ENCODE assay signal across 19 cellular contexts in genomic region chr10:33183658-33184057, GRCh38.
DNase-seq lines count a peak whose midpoint lies in the region; ATAC-seq and TF ChIP-seq lines count a peak whose summit lies in the region.
"Had no signal": no experiment of that assay in that cellular context is flagged by ENCODE, and none has a peak within 500 bp of the region (broad histone marks: within the 10 kb centered on the region; RNA-seq: fewer than 3 reads in every experiment).

No MANE protein-coding gene starts in this region.

- CTCF ChIA-PET in activated naive CD4-positive, alpha-beta T cell treated with anti-CD3 and anti-CD28 coated beads, Interleukin-2, amount 10 ng/mL, durations not matched to agents 7 days and 5 days (lab: Charles Lee): interaction anchor here (1.9 kb wide), 1 partner anchor 10 kb away, joined by 7 read pairs; no protein-coding TSS in a partner anchor

- peaks cover 8% of the 10 kb centered on the region for H3K27me3 Mint-ChIP-seq in HFFc6 (ENCODE audit: insufficient read depth)
- peaks cover 7% of the 10 kb centered on the region for H3K27me3 Mint-ChIP-seq in activated naive CD8-positive, alpha-beta T cell treated with anti-CD3 and anti-CD28 coated beads, Interleukin-2, amount 50 U/mL, for 24 hours
- H3K27me3 Mint-ChIP-seq in activated naive CD4-positive, alpha-beta T cell treated with anti-CD3 and anti-CD28 coated beads, Interleukin-2, amount 10 ng/mL, durations not matched to agents 7 days and 5 days: peaks cover 4% of the 10 kb centered on the region

- peaks cover 41% of the 10 kb centered on the region for H3K4me1 Mint-ChIP-seq in HFFc6 (ENCODE audit: low read depth)
- peaks cover 13% of the 10 kb centered on the region for H3K4me1 Mint-ChIP-seq in activated naive CD8-positive, alpha-beta T cell treated with anti-CD3 and anti-CD28 coated beads, Interleukin-2, amount 50 U/mL, for 24 hours
- no peaks in the 10 kb centered on the region for H3K4me1 Mint-ChIP-seq in activated naive CD4-positive, alpha-beta T cell treated with anti-CD3 and anti-CD28 coated beads, Interleukin-2, amount 10 ng/mL, durations not matched to agents 7 days and 5 days

- H3K36me3 Mint-ChIP-seq in HFFc6 (ENCODE audit: low read depth): peaks cover 75% of the 10 kb centered on the region
- no peaks in the 10 kb centered on the region for H3K36me3 Mint-ChIP-seq in activated naive CD8-positive, alpha-beta T cell treated with anti-CD3 and anti-CD28 coated beads, Interleukin-2, amount 50 U/mL, for 24 hours (ENCODE audit: low read depth)
- H3K36me3 Mint-ChIP-seq in activated naive CD4-positive, alpha-beta T cell treated with anti-CD3 and anti-CD28 coated beads, Interleukin-2, amount 10 ng/mL, durations not matched to agents 7 days and 5 days: no peaks in the 10 kb centered on the region
- H3K36me3 Mint-ChIP-seq: CD8-positive, alpha-beta T cell had no signal

- no peak for ATAC-seq in activated naive CD8-positive, alpha-beta T cell treated with anti-CD3 and anti-CD28 coated beads, Interleukin-2, amount 50 U/mL, for 24 hours
- ATAC-seq: CD8-positive, alpha-beta T cell had no signal

- no peaks in the 10 kb centered on the region for H3K9me3 Mint-ChIP-seq in HFFc6
- no peaks in the 10 kb centered on the region for H3K9me3 Mint-ChIP-seq in activated naive CD8-positive, alpha-beta T cell treated with anti-CD3 and anti-CD28 coated beads, Interleukin-2, amount 50 U/mL, for 24 hours
- H3K9me3 Mint-ChIP-seq in activated naive CD4-positive, alpha-beta T cell treated with anti-CD3 and anti-CD28 coated beads, Interleukin-2, amount 10 ng/mL, durations not matched to agents 7 days and 5 days: no peaks in the 10 kb centered on the region
- H3K9me3 Mint-ChIP-seq: CD8-positive, alpha-beta T cell had no signal

- DNase-seq in A172 (ENCODE audit: low spot score): peak; percentile 22
- DNase-seq in EL: peak; percentile 56
- peak; percentile 45 for DNase-seq in HFFc6
- peak; percentile 52 for DNase-seq in fibroblast of gingiva (ENCODE audit: low read depth)
- no peak for DNase-seq in activated naive CD8-positive, alpha-beta T cell treated with anti-CD3 and anti-CD28 coated beads, Interleukin-2, amount 50 U/mL, for 24 hours
- DNase-seq in NCI-H187 (lab: John Stamatoyannopoulos, UW): no peak
- DNase-seq in activated naive CD4-positive, alpha-beta T cell treated with anti-CD3 and anti-CD28 coated beads, Interleukin-2, amount 10 ng/mL, durations not matched to agents 7 days and 5 days: no peak
- DNase-seq in SHP77 treated with DMSO at 0.1 percent for 48 hours (lab: John Stamatoyannopoulos, UW): no peak
- DNase-seq: 8988T; Caco-2; CD8-positive, alpha-beta T cell; DMS 273 treated with DMSO at 0.1 percent for 48 hours; DMS79; NCI-H1092 treated with DMSO at 0.1 percent for 48 hours; NCI-H1436; NCI-H187 treated with DMSO at 0.1 percent for 48 hours; NCI-H524; NCI-H748 treated with DMSO at 0.1 percent for 48 hours; SJCRH30 had no signal

- H3K4me3 Mint-ChIP-seq in HFFc6: no peak overlapping the region
- H3K4me3 Mint-ChIP-seq in activated naive CD8-positive, alpha-beta T cell treated with anti-CD3 and anti-CD28 coated beads, Interleukin-2, amount 50 U/mL, for 24 hours: no peak overlapping the region
- H3K4me3 Mint-ChIP-seq in activated naive CD4-positive, alpha-beta T cell treated with anti-CD3 and anti-CD28 coated beads, Interleukin-2, amount 10 ng/mL, durations not matched to agents 7 days and 5 days: no peak overlapping the region
- H3K4me3 Mint-ChIP-seq: CD8-positive, alpha-beta T cell had no signal

- no peak overlapping the region for H3K27ac Mint-ChIP-seq in HFFc6
- no peak overlapping the region for H3K27ac Mint-ChIP-seq in activated naive CD8-positive, alpha-beta T cell treated with anti-CD3 and anti-CD28 coated beads, Interleukin-2, amount 50 U/mL, for 24 hours
- no peak overlapping the region for H3K27ac Mint-ChIP-seq in activated naive CD4-positive, alpha-beta T cell treated with anti-CD3 and anti-CD28 coated beads, Interleukin-2, amount 10 ng/mL, durations not matched to agents 7 days and 5 days
- H3K27ac Mint-ChIP-seq: CD8-positive, alpha-beta T cell had no signal

- TF ChIP-seq CTCF in HFFc6 (IDR thresholded peaks at IDR 0.05): no peak

Comparison
In these comparisons a context has a peak if more than half of its experiments do, and no peak if none do; other contexts are left out.
1. DNase-seq: peak in A172 (single experiment), EL (single experiment), HFFc6 (single experiment) and fibroblast of gingiva (single experiment); none in activated naive CD8-positive, alpha-beta T cell treated with anti-CD3 and anti-CD28 coated beads, Interleukin-2, amount 50 U/mL, for 24 hours (single experiment), NCI-H187 (0 of 2), activated naive CD4-positive, alpha-beta T cell treated with anti-CD3 and anti-CD28 coated beads, Interleukin-2, amount 10 ng/mL, durations not matched to agents 7 days and 5 days (single experiment) and SHP77 treated with DMSO at 0.1 percent for 48 hours (single experiment).